ENCODE assay signal across 17 cellular contexts in the genomic region with DNA sequence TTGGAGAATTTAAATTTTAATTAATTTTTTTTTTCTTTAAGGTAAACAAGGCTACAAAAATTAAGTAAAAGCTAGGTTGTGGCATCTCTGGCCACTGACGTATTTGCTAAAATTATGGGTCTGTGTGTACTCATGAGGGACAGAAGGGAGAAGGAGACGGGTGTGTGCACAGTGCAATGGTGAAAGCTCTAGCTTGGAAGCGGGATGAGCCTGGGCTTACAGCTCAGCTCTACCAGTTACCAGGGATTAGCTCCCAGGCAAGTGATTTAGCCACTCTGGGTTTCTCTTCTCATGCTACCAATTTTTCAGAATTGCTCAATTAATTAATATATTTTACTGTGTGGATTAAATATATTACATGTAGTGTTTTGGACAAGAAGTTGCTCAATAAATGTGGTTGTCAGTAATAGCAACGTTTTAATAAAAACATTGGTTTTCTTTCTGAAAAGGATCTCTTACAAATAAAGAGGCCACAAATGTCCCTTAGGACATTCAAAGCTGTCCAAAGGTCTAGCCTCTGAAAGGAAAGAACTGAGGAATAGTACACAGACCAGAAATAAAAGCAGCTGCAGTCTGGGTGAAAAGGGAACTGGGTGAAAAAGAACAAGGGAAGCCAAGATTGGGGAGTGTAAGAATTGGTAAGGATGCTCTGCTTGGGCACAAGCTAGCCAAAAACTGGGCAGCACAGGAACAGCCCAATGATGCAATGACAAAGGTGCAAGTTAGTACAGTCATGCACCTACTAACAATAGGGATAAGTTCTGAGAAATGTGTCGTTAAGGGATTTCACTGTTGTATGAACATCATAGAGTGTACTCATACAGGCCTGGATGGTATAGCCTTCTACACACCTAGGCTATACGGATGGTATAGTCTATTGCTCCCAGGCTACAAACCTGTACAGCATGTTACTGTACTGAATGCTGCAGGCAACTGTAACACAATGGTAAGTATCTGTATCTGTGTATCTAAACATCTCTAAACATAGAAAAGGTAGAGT.
"Had no signal": no experiment of that assay in that cellular context is flagged by ENCODE, and none has a peak within 500 bp of the region (broad histone marks: within the 10 kb centered on the region; RNA-seq: fewer than 3 reads in every experiment).

No MANE protein-coding gene starts in this region.

- H3K9me3 Mint-ChIP-seq: activated naive CD4-positive, alpha-beta T cell treated with anti-CD3 and anti-CD28 coated beads, Interleukin-2, amount 50 U/mL, for 72 hours; activated T-cell treated with anti-CD3 and anti-CD28 coated beads, Interleukin-2, amount 50 U/mL, for 24 hours; T-helper 1 cell treated with Interleukin-12 subunit alpha and Interleukin-12 subunit beta and Interleukin-4 antibody, amounts not matched to agents 30 μg/mL and 1 μg/mL, for 36 hours; type B pancreatic cell had no signal

- H3K9me3 ChIP-seq: gastroesophageal sphincter, lower lobe of right lung, sigmoid colon, suprapubic skin had no signal

- FAIRE-seq: colon had no signal

- H3K27me3 ChIP-seq: gastroesophageal sphincter, hepatocyte, sigmoid colon, suprapubic skin had no signal

- H3K36me3 Mint-ChIP-seq: activated naive CD4-positive, alpha-beta T cell treated with anti-CD3 and anti-CD28 coated beads, Interleukin-2, amount 50 U/mL, for 72 hours had no signal

- H3K27ac ChIP-seq: gastroesophageal sphincter, hepatocyte, lower lobe of right lung, sigmoid colon, suprapubic skin had no signal

- H3K27me3 Mint-ChIP-seq: activated T-cell treated with anti-CD3 and anti-CD28 coated beads, Interleukin-2, amount 50 U/mL, for 24 hours; type B pancreatic cell had no signal

- H3K4me3 Mint-ChIP-seq: activated T-cell treated with anti-CD3 and anti-CD28 coated beads, Interleukin-2, amount 50 U/mL, for 24 hours; T-helper 1 cell treated with Interleukin-12 subunit alpha and Interleukin-12 subunit beta and Interleukin-4 antibody, amounts not matched to agents 30 μg/mL and 1 μg/mL, for 36 hours; type B pancreatic cell had no signal

- H3K27ac Mint-ChIP-seq: activated naive CD4-positive, alpha-beta T cell treated with anti-CD3 and anti-CD28 coated beads, Interleukin-2, amount 50 U/mL, for 72 hours; activated T-cell treated with anti-CD3 and anti-CD28 coated beads, Interleukin-2, amount 50 U/mL, for 24 hours; T-helper 1 cell treated with Interleukin-12 subunit alpha and Interleukin-12 subunit beta and Interleukin-4 antibody, amounts not matched to agents 30 μg/mL and 1 μg/mL, for 36 hours; type B pancreatic cell had no signal

- H3K4me3 ChIP-seq: gastroesophageal sphincter, hepatocyte, lower lobe of right lung, sigmoid colon, suprapubic skin had no signal

- H3K4me1 ChIP-seq: lower lobe of right lung, suprapubic skin had no signal

- ATAC-seq: activated naive CD4-positive, alpha-beta T cell treated with anti-CD3 and anti-CD28 coated beads, Interleukin-2, amount 50 U/mL, for 72 hours; gastroesophageal sphincter; lower lobe of right lung had no signal

- DNase-seq: activated CD4-positive, alpha-beta T cell treated with anti-CD3 and anti-CD28 coated beads, Interleukin-2, amount 50 U/mL, for 4 hours; activated effector memory CD4-positive, alpha-beta T cell treated with Interleukin-2 at 50 U/mL for 16 hours; activated T-cell treated with anti-CD3 and anti-CD28 coated beads, Interleukin-2, amount 50 U/mL, for 24 hours; amygdala; kidney glomerular epithelial cell; lower lobe of right lung; midbrain; sigmoid colon; stimulated activated CD4-positive, alpha-beta T cell treated with anti-CD3 and anti-CD28 coated beads, Interleukin-12 subunit alpha, Interleukin-12 subunit beta, amount 100 ng/mL, for 4 hours; stimulated activated naive CD4-positive, alpha-beta T cell treated with Interleukin-2 at 50 U/mL for 16 hours had no signal
